ENCODE assay signal across 8 cellular contexts in the genomic region with DNA sequence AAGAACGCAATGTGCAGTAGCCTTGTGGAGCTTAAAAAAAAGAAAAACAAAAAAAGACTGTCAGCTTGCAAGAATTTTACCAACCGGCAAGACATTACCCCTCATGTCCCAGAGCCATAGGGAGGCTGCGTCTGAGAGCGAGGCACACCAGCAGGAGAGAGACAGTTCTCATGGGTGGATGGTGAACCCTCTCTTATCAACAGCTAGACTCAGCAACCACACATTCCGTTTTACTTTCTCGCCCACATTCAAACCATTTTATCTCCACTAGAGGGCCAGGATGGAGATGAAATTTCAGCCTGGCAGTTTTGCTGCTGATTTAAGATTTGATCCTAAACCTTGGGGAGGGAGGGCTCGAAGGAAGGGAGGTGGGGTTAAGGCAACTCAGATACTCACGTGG.
A peak's percentile ranks its signal among the peaks of the same experiment; 100 is the strongest.
DNase-seq lines count a peak whose midpoint lies in the region; ATAC-seq and TF ChIP-seq lines count a peak whose summit lies in the region.

No MANE protein-coding gene starts in this region.

- no peak overlapping the region for H3T11ph ChIP-seq in H9 (ENCODE audit: low read length)

- H3K27ac ChIP-seq in CD4-positive, alpha-beta T cell (ENCODE audit: low read depth, low read length), result no peak overlapping the region
- H3K27ac ChIP-seq in H9 (ENCODE audit: insufficient read length, low read depth, low read length), result no peak overlapping the region
- peak overlapping the region in 57 of 59 donors; percentile 2 to 87 (median 68) for H3K27ac ChIP-seq in dorsolateral prefrontal cortex

- no peak overlapping the region for H3K23ac ChIP-seq in H9 (ENCODE audit: insufficient read length, low read depth, low read length)

- H2AFZ ChIP-seq in H9 (ENCODE audit: low read length), result no peak overlapping the region

- no peak overlapping the region for H3K4ac ChIP-seq in H9 (ENCODE audit: low read depth, low read length)

- no peak overlapping the region for H3K4me2 ChIP-seq in H9 (ENCODE audit: insufficient read depth, insufficient read length, low read length)

- peak in 1 of 10 experiments; percentile 7 for DNase-seq in CD4-positive, alpha-beta T cell
- DNase-seq in H9, result peak; percentile 37
- peak in 3 of 10 donors; percentile 5 to 48 (median 41) for DNase-seq in dorsolateral prefrontal cortex
- DNase-seq in midbrain (lab: John Stamatoyannopoulos, UW), result peak; percentile 65
- DNase-seq in foreskin melanocyte, result no peak
- DNase-seq in NCI-H2171 treated with DMSO at 0.1 percent for 48 hours (lab: John Stamatoyannopoulos, UW), result no peak
- DNase-seq in NCI-H510A treated with DMSO at 0.1 percent for 48 hours (lab: John Stamatoyannopoulos, UW), result no peak

- no peak overlapping the region for H3K14ac ChIP-seq in H9 (ENCODE audit: insufficient read depth, low read length)

- H2AK5ac ChIP-seq in H9 (ENCODE audit: insufficient read length, low read length), result no peak overlapping the region

- H3K27ac Mint-ChIP-seq in CD4-positive, alpha-beta T cell, result peak overlapping the region; percentile 73
- no peak overlapping the region for H3K27ac Mint-ChIP-seq in H9
- peak overlapping the region; percentile 76 for H3K27ac Mint-ChIP-seq in T-helper 1 cell treated with Interleukin-12 subunit alpha and Interleukin-12 subunit beta and Interleukin-4 antibody, amounts not matched to agents 30 μg/mL and 1 μg/mL, for 36 hours

- H3K27me3 ChIP-seq in CD4-positive, alpha-beta T cell (ENCODE audit: control insufficient read depth, insufficient read depth, low read length), result no peaks in the 10 kb centered on the region
- H3K27me3 ChIP-seq in H9 (ENCODE audit: insufficient read depth, low read length) (no peaks in the 10 kb centered on the region), dorsolateral prefrontal cortex (no peaks in the 10 kb centered on the region)

- peak overlapping the region; percentile 5 for H3K4me3 Mint-ChIP-seq in CD4-positive, alpha-beta T cell
- no peak overlapping the region for H3K4me3 Mint-ChIP-seq in H9
- peak overlapping the region; percentile 37 for H3K4me3 Mint-ChIP-seq in T-helper 1 cell treated with Interleukin-12 subunit alpha and Interleukin-12 subunit beta and Interleukin-4 antibody, amounts not matched to agents 30 μg/mL and 1 μg/mL, for 36 hours

- no peak overlapping the region for H3K56ac ChIP-seq in H9 (ENCODE audit: insufficient read length, low read depth, low read length)

- peaks cover 54% of the 10 kb centered on the region for H3K4me1 Mint-ChIP-seq in CD4-positive, alpha-beta T cell (ENCODE audit: low read depth)
- peaks cover 21 to 23% of the 10 kb centered on the region in 2 experiments for H3K4me1 Mint-ChIP-seq in H9
- peaks cover 65% of the 10 kb centered on the region for H3K4me1 Mint-ChIP-seq in T-helper 1 cell treated with Interleukin-12 subunit alpha and Interleukin-12 subunit beta and Interleukin-4 antibody, amounts not matched to agents 30 μg/mL and 1 μg/mL, for 36 hours (ENCODE audit: low read depth)

- TF ChIP-seq CTCF in CD4-positive, alpha-beta T cell (IDR thresholded peaks at IDR 0.05), result peak; percentile 44
- TF ChIP-seq CTCF in H9 (conservative IDR thresholded peaks at IDR 0.05) (peak; percentile 66), dorsolateral prefrontal cortex (IDR thresholded peaks at IDR 0.05 in 54 of 56, conservative IDR thresholded peaks at IDR 0.05 in 2 of 56; ENCODE audit: low read depth in 1 of 56, partially characterized antibody in 56 of 56) (peak; percentile 26 to 76 (median 64))

- peaks cover 3% of the 10 kb centered on the region; the same call in 1 of the 2 replicates for H3K4me1 ChIP-seq in H9 (ENCODE audit: insufficient read depth, low read length)

- H2BK120ac ChIP-seq in H9 (ENCODE audit: low read depth, low read length, poor library complexity, severe bottlenecking), result no peak overlapping the region

- H3K36me3 Mint-ChIP-seq in CD4-positive, alpha-beta T cell (ENCODE audit: low read depth), result peaks cover 5% of the 10 kb centered on the region
- H3K36me3 Mint-ChIP-seq in H9 (ENCODE audit: insufficient read depth in 1 of 3, low read depth in 3 of 3), result no peaks in the 10 kb centered on the region
- H3K36me3 Mint-ChIP-seq in T-helper 1 cell treated with Interleukin-12 subunit alpha and Interleukin-12 subunit beta and Interleukin-4 antibody, amounts not matched to agents 30 μg/mL and 1 μg/mL, for 36 hours (ENCODE audit: low read depth), result peaks cover 35% of the 10 kb centered on the region

- peak overlapping the region in 46 of 59 donors; percentile 4 to 56 (median 31) for H3K4me3 ChIP-seq in dorsolateral prefrontal cortex

- no peak overlapping the region for H3K9ac ChIP-seq in H9 (ENCODE audit: extremely low read depth, insufficient read length, low read length)

- no peaks in the 10 kb centered on the region for H3K9me3 ChIP-seq in CD4-positive, alpha-beta T cell (ENCODE audit: control insufficient read depth, low read length)
- H3K9me3 ChIP-seq in H9 (ENCODE audit: control insufficient read depth, low read depth, low read length), result no peaks in the 10 kb centered on the region

- H4K20me1 ChIP-seq in H9 (ENCODE audit: control insufficient read depth, insufficient read depth, insufficient read length), result no peaks in the 10 kb centered on the region

- H2BK20ac ChIP-seq in H9 (ENCODE audit: low read depth, low read length, poor library complexity, severe bottlenecking), result no peak overlapping the region

- H3K9me3 Mint-ChIP-seq in CD4-positive, alpha-beta T cell, result no peaks in the 10 kb centered on the region
- no peaks in the 10 kb centered on the region for H3K9me3 Mint-ChIP-seq in H9
- no peaks in the 10 kb centered on the region for H3K9me3 Mint-ChIP-seq in T-helper 1 cell treated with Interleukin-12 subunit alpha and Interleukin-12 subunit beta and Interleukin-4 antibody, amounts not matched to agents 30 μg/mL and 1 μg/mL, for 36 hours

- CTCF ChIA-PET in CD4-positive, alpha-beta T cell (lab: Charles Lee), result interaction anchor here (0.7 to 2.8 kb wide), 14 partner anchors 30 to 257 kb away, joined by 3 to 11 read pairs (median 3); partner anchors contain the start of gene ATXN1

- no peaks in the 10 kb centered on the region for H3K79me1 ChIP-seq in H9 (ENCODE audit: insufficient read depth, low read depth, low read length, poor library complexity, severe bottlenecking)

- no peaks in the 10 kb centered on the region for H3K27me3 Mint-ChIP-seq in CD4-positive, alpha-beta T cell
- H3K27me3 Mint-ChIP-seq in H9 (ENCODE audit: low read depth), result no peaks in the 10 kb centered on the region
- H3K27me3 Mint-ChIP-seq in T-helper 1 cell treated with Interleukin-12 subunit alpha and Interleukin-12 subunit beta and Interleukin-4 antibody, amounts not matched to agents 30 μg/mL and 1 μg/mL, for 36 hours (ENCODE audit: low read depth), result no peaks in the 10 kb centered on the region

- no peak overlapping the region for H4K5ac ChIP-seq in H9 (ENCODE audit: insufficient read length, low read depth, low read length)

- no peaks in the 10 kb centered on the region for H3K79me2 ChIP-seq in H9 (ENCODE audit: insufficient read depth, low read length)

- H4K8ac ChIP-seq in H9 (replicated peaks; ENCODE audit: insufficient read length, low read depth, low read length), result no peak overlapping the region

- no peaks in the 10 kb centered on the region for H3K23me2 ChIP-seq in H9 (ENCODE audit: insufficient read length, low read depth, low read length, poor library complexity, severe bottlenecking)

- no peak overlapping the region for H2BK15ac ChIP-seq in H9 (ENCODE audit: low read depth, low read length)

- intact Hi-C loops in CD4-positive, alpha-beta T cell (cut with DNase I, micrococcal nuclease), result loop anchor here (5.0 kb wide), 5 partner anchors 42 to 453 kb away; partner anchors contain the start of gene ATXN1 (in 1 of the 2)
- intact Hi-C loops in dorsolateral prefrontal cortex (cut with DNase I), result loop anchor here (5.0 kb wide), 4 partner anchors 92 to 453 kb away; partner anchors contain the start of gene ATXN1 (in 1 of the 2)

- ATAC-seq in CD4-positive, alpha-beta T cell (ENCODE audit: poor library complexity), result peak; percentile 58

- no peak overlapping the region for H2BK12ac ChIP-seq in H9 (ENCODE audit: insufficient read length, low read depth, low read length)

- no CpG with 5 or more reads among the region's 8 CpGs for WGBS in H9 (ENCODE audit: extremely low coverage, insufficient read length, low lambda C conversion rate)

- H4K91ac ChIP-seq in H9 (ENCODE audit: insufficient read length, low read depth, low read length), result no peak overlapping the region

- no peak overlapping the region for H2BK5ac ChIP-seq in H9 (ENCODE audit: insufficient read length, low read length)

- no peak overlapping the region for H3K18ac ChIP-seq in H9 (ENCODE audit: insufficient read length, low read depth, low read length)

- POLR2A ChIA-PET in CD4-positive, alpha-beta T cell (lab: Charles Lee), result interaction anchor here (0.7 to 1.2 kb wide), 2 partner anchors 28 to 65 kb away, joined by 3 read pairs; no protein-coding TSS in a partner anchor

Comparison
In these comparisons a context has a peak if more than half of its experiments do, and no peak if none do; other contexts are left out.
1. DNase-seq: peak in H9 (single experiment) and midbrain (single experiment); none in foreskin melanocyte (single experiment), NCI-H2171 treated with DMSO at 0.1 percent for 48 hours (single experiment) and NCI-H510A treated with DMSO at 0.1 percent for 48 hours (single experiment).
2. H3K27ac ChIP-seq: peak in dorsolateral prefrontal cortex (57 of 59); none in CD4-positive, alpha-beta T cell (single experiment) and H9 (single experiment).
3. H3K27ac Mint-ChIP-seq: peak in CD4-positive, alpha-beta T cell (single experiment) and T-helper 1 cell treated with Interleukin-12 subunit alpha and Interleukin-12 subunit beta and Interleukin-4 antibody, amounts not matched to agents 30 μg/mL and 1 μg/mL, for 36 hours (single experiment); none in H9 (0 of 3).
4. H3K4me3 Mint-ChIP-seq: peak in CD4-positive, alpha-beta T cell (single experiment) and T-helper 1 cell treated with Interleukin-12 subunit alpha and Interleukin-12 subunit beta and Interleukin-4 antibody, amounts not matched to agents 30 μg/mL and 1 μg/mL, for 36 hours (single experiment); none in H9 (0 of 2).
5. Peak in every context shown above with its lines, with median percentiles within 50 percentile points of each other: CTCF ChIP-seq.